Comparison of ENCODE assay signal across 1 cellular context in genomic region chr16:3134338-3135119, GRCh38.
TF ChIP-seq lines count a peak whose summit lies in the region.

TSS of gene ZNF213 (plus strand) at chr16:3135029. CDS start at chr16:3137281, 2,252 bp downstream.

TF ChIP-seq in A549, 52 proteins besides CTCF, POLR2A, EP300 and RAD21 (continued from another document):
- TF ChIP-seq PBX3 (IDR thresholded peaks at IDR 0.05) (no peak), HEYL (CRISPR knock-in tag; IDR thresholded peaks at IDR 0.05) (no peak), NFE2L2 (conservative IDR thresholded peaks at IDR 0.05; ENCODE audit: low read length) (no peak), CHD2 (IDR thresholded peaks at IDR 0.05; ENCODE audit: low read length, partially characterized antibody) (no peak), ZC3H11A (IDR thresholded peaks at IDR 0.05) (no peak), TP53 (CRISPR knock-in tag; IDR thresholded peaks at IDR 0.05) (no peak), MAZ (IDR thresholded peaks at IDR 0.05; ENCODE audit: borderline replicate concordance, low read depth, low read length) (no peak), ESRRA (IDR thresholded peaks at IDR 0.05; ENCODE audit: borderline replicate concordance, low read length) (no peak), SMC3 (IDR thresholded peaks at IDR 0.05) (no peak), HOXB5 (CRISPR knock-in tag; IDR thresholded peaks at IDR 0.05) (no peak), HDAC2 (IDR thresholded peaks at IDR 0.05) (0 out of 2 replicates have a peak, but pooled peaks have one; percentile 31), FOSL2 (IDR thresholded peaks at IDR 0.05) (no peak), FOSL2 (CRISPR knock-in tag; IDR thresholded peaks at IDR 0.05) (no peak), MAFK (IDR thresholded peaks at IDR 0.05; ENCODE audit: partially characterized antibody) (no peak), POLR2AphosphoS2 (conservative IDR thresholded peaks at IDR 0.05; ENCODE audit: low read length) (no peak), FOSB (CRISPR knock-in tag; IDR thresholded peaks at IDR 0.05) (no peak), SREBF2 (IDR thresholded peaks at IDR 0.05) (no peak), HOXA7 (CRISPR knock-in tag; IDR thresholded peaks at IDR 0.05) (no peak), CEBPB (IDR thresholded peaks at IDR 0.05) (no peak), TFCP2L1 (CRISPR knock-in tag; IDR thresholded peaks at IDR 0.05) (no peak), NPAS2 (CRISPR knock-in tag; IDR thresholded peaks at IDR 0.05; ENCODE audit: borderline replicate concordance) (no peak), ZNF302 (CRISPR knock-in tag; IDR thresholded peaks at IDR 0.05) (no peak), JUNB (IDR thresholded peaks at IDR 0.05) (no peak), BHLHE40 (IDR thresholded peaks at IDR 0.05; ENCODE audit: low read depth, low read length) (no peak), EHF (CRISPR knock-in tag; IDR thresholded peaks at IDR 0.05) (no peak), RARB (CRISPR knock-in tag; IDR thresholded peaks at IDR 0.05) (no peak), CBX2 (IDR thresholded peaks at IDR 0.05; ENCODE audit: borderline replicate concordance, low read depth) (no peak), GATA3 (IDR thresholded peaks at IDR 0.05; ENCODE audit: borderline replicate concordance) (no peak), JUN (IDR thresholded peaks at IDR 0.05) (peak; percentile 68 to 81; a peak in 4 of 5 replicates), ZSCAN20 (CRISPR knock-in tag; IDR thresholded peaks at IDR 0.05) (no peak), CHD4 (IDR thresholded peaks at IDR 0.05; ENCODE audit: borderline replicate concordance) (no peak), KDM1A (IDR thresholded peaks at IDR 0.05; ENCODE audit: low read depth) (no peak), ZFP36 (IDR thresholded peaks at IDR 0.05; ENCODE audit: borderline replicate concordance, partially characterized antibody) (no peak), PHF8 (IDR thresholded peaks at IDR 0.05; ENCODE audit: borderline replicate concordance, low read depth) (peak; percentile 81), KDM5A (IDR thresholded peaks at IDR 0.05) (peak; percentile 79), HMGXB4 (CRISPR knock-in tag; IDR thresholded peaks at IDR 0.05; ENCODE audit: borderline replicate concordance) (no peak), RNF2 (IDR thresholded peaks at IDR 0.05; ENCODE audit: borderline replicate concordance, low read depth) (no peak)
- TF ChIP-seq, protein P1, sequence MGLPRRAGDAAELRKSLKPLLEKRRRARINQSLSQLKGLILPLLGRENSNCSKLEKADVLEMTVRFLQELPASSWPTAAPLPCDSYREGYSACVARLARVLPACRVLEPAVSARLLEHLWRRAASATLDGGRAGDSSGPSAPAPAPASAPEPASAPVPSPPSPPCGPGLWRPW (IDR thresholded peaks at IDR 0.05), result no peak
- TF ChIP-seq, protein P2, sequence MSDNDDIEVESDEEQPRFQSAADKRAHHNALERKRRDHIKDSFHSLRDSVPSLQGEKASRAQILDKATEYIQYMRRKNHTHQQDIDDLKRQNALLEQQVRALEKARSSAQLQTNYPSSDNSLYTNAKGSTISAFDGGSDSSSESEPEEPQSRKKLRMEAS (IDR thresholded peaks at IDR 0.05), result peak; percentile 51; the same call in 1 of the 2 replicates
- TF ChIP-seq, protein P3, sequence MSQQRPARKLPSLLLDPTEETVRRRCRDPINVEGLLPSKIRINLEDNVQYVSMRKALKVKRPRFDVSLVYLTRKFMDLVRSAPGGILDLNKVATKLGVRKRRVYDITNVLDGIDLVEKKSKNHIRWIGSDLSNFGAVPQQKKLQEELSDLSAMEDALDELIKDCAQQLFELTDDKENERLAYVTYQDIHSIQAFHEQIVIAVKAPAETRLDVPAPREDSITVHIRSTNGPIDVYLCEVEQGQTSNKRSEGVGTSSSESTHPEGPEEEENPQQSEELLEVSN (IDR thresholded peaks at IDR 0.05; ENCODE audit: borderline replicate concordance, low read depth), result no peak; the same call in 1 of the 2 replicates
